In the genomic region with DNA sequence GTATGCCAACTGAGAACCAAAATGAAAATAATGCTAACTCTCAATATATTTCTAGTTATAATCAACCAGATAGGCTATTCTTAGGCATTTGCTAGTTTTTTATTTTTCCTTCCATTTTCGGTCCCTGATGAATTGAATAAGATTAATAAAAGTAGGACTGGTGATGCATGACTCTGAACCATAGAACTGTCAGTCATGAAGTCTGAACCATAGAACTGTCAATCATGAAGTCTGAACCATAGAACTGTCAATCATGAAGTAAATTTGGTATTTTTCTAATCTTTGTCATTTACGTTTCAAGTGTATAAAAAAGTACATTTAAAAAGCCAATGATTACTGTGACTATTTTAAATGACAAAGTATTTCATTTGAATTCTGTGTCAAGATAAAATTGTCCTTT, we compare ENCODE assay signal across 9 cellular contexts.
"Had no signal": no experiment of that assay in that cellular context is flagged by ENCODE, and none has a peak within 500 bp of the region (broad histone marks: within the 10 kb centered on the region; RNA-seq: fewer than 3 reads in every experiment).

No MANE protein-coding gene starts in this region.

- H3K27ac Mint-ChIP-seq: IgD-negative memory B cell had no signal

- H3K9ac ChIP-seq: KMS-11 had no signal

- H3K4me2 ChIP-seq: KMS-11 had no signal

- H3K4me3 ChIP-seq: K562 had no signal

- DNase-seq: IMR-90, KBM-7, KG1 had no signal

- H3K4me1 Mint-ChIP-seq: IgD-negative memory B cell had no signal

- H3K27me3 Mint-ChIP-seq: IgD-negative memory B cell had no signal

- FAIRE-seq: HepG2, HTR-8/SVneo, K562 had no signal

- H3K4me3 Mint-ChIP-seq: IgD-negative memory B cell had no signal

- H3K27ac ChIP-seq: HL-60, KMS-11 had no signal

- ATAC-seq: HepG2, K562 had no signal
